8 cellular contexts compared by ENCODE assay signal in genomic region chr1:90850181-90850924, GRCh38.
DNase-seq lines count a peak whose midpoint lies in the region; ATAC-seq lines count a peak whose summit lies in the region.

No MANE protein-coding gene starts in this region.

- peak overlapping the region; percentile 87 to 88 for H3K4me3 Mint-ChIP-seq in stimulated activated naive B cell treated with anti-CD40 and anti-IgM and Interleukin-4, amounts not matched to agents 10 μg/mL and 1 μg/mL and 100 μg/mL, for 72 hours

- no peak for ATAC-seq in stimulated activated naive B cell treated with anti-CD40 and anti-IgM and Interleukin-4, amounts not matched to agents 10 μg/mL and 1 μg/mL and 100 μg/mL, for 72 hours (replicated peaks)
- no peak for ATAC-seq in HG03469 (IDR thresholded peaks at IDR 0.05; ENCODE audit: unreplicated experiment)

- H3K36me3 Mint-ChIP-seq in stimulated activated naive B cell treated with anti-CD40 and anti-IgM and Interleukin-4, amounts not matched to agents 10 μg/mL and 1 μg/mL and 100 μg/mL, for 72 hours = no peaks in the 10 kb centered on the region

- peak overlapping the region; percentile 67 for H3K27ac Mint-ChIP-seq in stimulated activated naive B cell treated with anti-CD40 and anti-IgM and Interleukin-4, amounts not matched to agents 10 μg/mL and 1 μg/mL and 100 μg/mL, for 72 hours

- no peaks in the 10 kb centered on the region for H3K9me3 Mint-ChIP-seq in stimulated activated naive B cell treated with anti-CD40 and anti-IgM and Interleukin-4, amounts not matched to agents 10 μg/mL and 1 μg/mL and 100 μg/mL, for 72 hours

- H3K27me3 Mint-ChIP-seq in stimulated activated naive B cell treated with anti-CD40 and anti-IgM and Interleukin-4, amounts not matched to agents 10 μg/mL and 1 μg/mL and 100 μg/mL, for 72 hours = peaks cover 37 to 54% of the 10 kb centered on the region in 2 donors

- DNase-seq in NCI-H526 (lab: John Stamatoyannopoulos, UW) = peak; percentile 9 to 42
- no peak for DNase-seq in NCI-H526 treated with DMSO at 0.1 percent for 48 hours (lab: John Stamatoyannopoulos, UW)
- DNase-seq in LoVo (ENCODE audit: low spot score) = peak; percentile 30
- peak; percentile 39 for DNase-seq in astrocyte of the hippocampus (ENCODE audit: low read depth, low spot score)
- peak; percentile 11 for DNase-seq in iris pigment epithelial cell (ENCODE audit: low read depth)
- no peak for DNase-seq in stimulated activated naive B cell treated with anti-CD40 and anti-IgM and Interleukin-4, amounts not matched to agents 10 μg/mL and 1 μg/mL and 100 μg/mL, for 72 hours
- DNase-seq in GM19240 (ENCODE audit: insufficient read length, low spot score) = no peak

- peaks cover 6 to 13% of the 10 kb centered on the region in 2 donors for H3K4me1 Mint-ChIP-seq in stimulated activated naive B cell treated with anti-CD40 and anti-IgM and Interleukin-4, amounts not matched to agents 10 μg/mL and 1 μg/mL and 100 μg/mL, for 72 hours

Comparison
In these comparisons a context has a peak if more than half of its experiments do, and no peak if none do; other contexts are left out.
1. DNase-seq: peak in NCI-H526 (2 of 2), LoVo (single experiment), astrocyte of the hippocampus (single experiment) and iris pigment epithelial cell (single experiment); none in NCI-H526 treated with DMSO at 0.1 percent for 48 hours (single experiment), stimulated activated naive B cell treated with anti-CD40 and anti-IgM and Interleukin-4, amounts not matched to agents 10 μg/mL and 1 μg/mL and 100 μg/mL, for 72 hours (single experiment) and GM19240 (single experiment).